Comparison of ENCODE assay signal across 21 cellular contexts in the genomic region with DNA sequence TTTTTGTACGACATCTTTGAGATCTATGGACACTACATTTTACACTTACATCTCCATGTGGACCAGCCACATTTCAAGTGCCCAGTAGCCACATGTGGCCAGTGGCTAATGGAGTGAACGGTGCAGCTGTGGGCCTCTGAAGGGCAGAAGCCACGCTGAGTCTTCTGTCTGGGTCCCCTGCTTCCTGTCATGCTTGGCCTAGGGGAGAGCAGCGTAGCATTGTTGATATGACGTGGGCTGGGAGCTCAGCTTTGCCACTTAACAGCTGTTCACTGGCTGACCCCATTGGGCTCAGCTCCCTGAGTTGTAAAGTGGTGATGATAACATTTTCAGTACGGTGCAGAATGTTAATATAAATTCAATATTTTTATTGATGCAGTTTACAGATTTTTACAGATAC. TPM values are rescaled to one million over a fixed set of nuclear protein-coding genes. Genes with fewer than 3 reads are reported as not detected.
DNase-seq lines count a peak whose midpoint lies in the region; ATAC-seq and TF ChIP-seq lines count a peak whose summit lies in the region.
"Had no signal": no experiment of that assay in that cellular context is flagged by ENCODE, and none has a peak within 500 bp of the region (broad histone marks: within the 10 kb centered on the region; RNA-seq: fewer than 3 reads in every experiment).

No MANE protein-coding gene starts in this region.

- H3K9me3 ChIP-seq in lower lobe of right lung, result no peaks in the 10 kb centered on the region
- no peaks in the 10 kb centered on the region for H3K9me3 ChIP-seq in sigmoid colon
- H3K9me3 ChIP-seq in upper lobe of right lung, result no peaks in the 10 kb centered on the region
- H3K9me3 ChIP-seq: A549 had no signal

- ATAC-seq in Right ventricle myocardium inferior (peak; percentile 23), lower lobe of right lung (peak in 1 of 2 donors; percentile 14), upper lobe of right lung (no peak)
- ATAC-seq: A549, GM23338 had no signal

- H3K36me3 ChIP-seq in lower lobe of right lung (peaks cover 5% of the 10 kb centered on the region), sigmoid colon (peaks cover 0 to 22% (median 4%) of the 10 kb centered on the region in 4 donors), upper lobe of right lung (no peaks in the 10 kb centered on the region)

- in situ Hi-C loops in GM13977 (cut with MboI; ENCODE audit: low pct_unique_long_range_greater_than_20kb, low sequenced_read_pairs, unreplicated experiment), result no loop called here

- peak; percentile 3 for DNase-seq in GM13977 (ENCODE audit: low spot score)
- DNase-seq in Right ventricle myocardium inferior (ENCODE audit: missing footprints), result no peak
- peak; percentile 24 for DNase-seq in lower lobe of right lung
- DNase-seq in sigmoid colon, result peak; percentile 70
- DNase-seq in activated CD4-positive, CD25-positive, alpha-beta regulatory T cell (lab: John Stamatoyannopoulos, UW), result no peak
- no peak for DNase-seq in activated CD4-positive, alpha-beta T cell treated with anti-CD3 and anti-CD28 coated beads, Interleukin-2, amount 50 U/mL, for 4 hours
- DNase-seq in iPS-NIHi11 (ENCODE audit: low spot score), result no peak
- DNase-seq in upper lobe of right lung, result no peak
- DNase-seq: C1 segment of cervical spinal cord; GF-D8; NCI-H1417 treated with DMSO at 0.1 percent for 48 hours; NCI-H1930; NCI-H2171; NCI-H446; NCI-H69; NK-92 treated with Interleukin-12 subunit alpha and Interleukin-12 subunit beta, amount 100 ng/mL, for 24 hours; RPMI8226 had no signal

- peaks cover 11% of the 10 kb centered on the region for H3K4me1 ChIP-seq in lower lobe of right lung
- H3K4me1 ChIP-seq in sigmoid colon, result peaks cover 0 to 44% (median 23%) of the 10 kb centered on the region in 4 donors
- peaks cover 21% of the 10 kb centered on the region for H3K4me1 ChIP-seq in upper lobe of right lung
- H3K4me1 ChIP-seq: A549 had no signal

- intact Hi-C loops in Right ventricle myocardium inferior (cut with DNase I), result no loop called here
- intact Hi-C loops in lower lobe of right lung (cut with DNase I), result no loop called here
- intact Hi-C loops in sigmoid colon (cut with DNase I), result no loop called here
- intact Hi-C loops in upper lobe of right lung (cut with DNase I), result no loop called here

- no peak for TF ChIP-seq CTCF in GM13977 (IDR thresholded peaks at IDR 0.05; ENCODE audit: extremely low read depth, insufficient read depth, missing control alignments)
- no peak for TF ChIP-seq CTCF in lower lobe of right lung (IDR thresholded peaks at IDR 0.05)
- no peak for TF ChIP-seq CTCF in sigmoid colon (IDR thresholded peaks at IDR 0.05)
- no peak for TF ChIP-seq CTCF in upper lobe of right lung (IDR thresholded peaks at IDR 0.05)

- H3K4me3 ChIP-seq in lower lobe of right lung, result no peak overlapping the region
- H3K4me3 ChIP-seq in sigmoid colon, result no peak overlapping the region
- H3K4me3 ChIP-seq in upper lobe of right lung, result no peak overlapping the region
- H3K4me3 ChIP-seq: A549, GM23338 had no signal

- no peak for TF ChIP-seq POLR2A in sigmoid colon (IDR thresholded peaks at IDR 0.05)

- 75 to 81% methylated on average over 6 of the region's 6 CpGs for WGBS in sigmoid colon, 2 donors

- H3K27ac ChIP-seq in lower lobe of right lung, result no peak overlapping the region
- H3K27ac ChIP-seq in sigmoid colon, result peak overlapping the region in 3 of 4 donors; percentile 3 to 29 (median 27)
- H3K27ac ChIP-seq in upper lobe of right lung, result no peak overlapping the region
- H3K27ac ChIP-seq: A549 had no signal

- H3K27me3 ChIP-seq in lower lobe of right lung (ENCODE audit: low read depth) (peaks cover 20% of the 10 kb centered on the region), sigmoid colon (no peaks in the 10 kb centered on the region), upper lobe of right lung (peaks cover 14% of the 10 kb centered on the region)

- no peak for TF ChIP-seq EP300 in sigmoid colon (IDR thresholded peaks at IDR 0.05)

RNA-seq across cellular contexts. Expression of a gene that starts 4.4 kb away (rescaled TPM):
- total RNA-seq in Right ventricle myocardium inferior (35.3 TPM), lower lobe of right lung (64.0 TPM), sigmoid colon (100 to 1,000 TPM in 1 of 4 donors, 10 to 100 TPM in 3; 67.6 to 200 (median 88.6) TPM), upper lobe of right lung (56.5 TPM)
- polyA plus RNA-seq in sigmoid colon, result 10 to 100 TPM in 2 of 3 donors, 1 to 10 TPM in 1; 1.6 to 16.2 (median 13.8) TPM
- total RNA-seq: Daoy, OCI-LY7 had no signal

Comparison
In these comparisons a context has a peak if more than half of its experiments do, and no peak if none do; other contexts are left out.
1. DNase-seq: peak in GM13977 (single experiment), lower lobe of right lung (single experiment) and sigmoid colon (single experiment); none in Right ventricle myocardium inferior (single experiment), activated CD4-positive, CD25-positive, alpha-beta regulatory T cell (0 of 4), activated CD4-positive, alpha-beta T cell treated with anti-CD3 and anti-CD28 coated beads, Interleukin-2, amount 50 U/mL, for 4 hours (0 of 2), iPS-NIHi11 (single experiment) and upper lobe of right lung (single experiment).
2. H3K27ac ChIP-seq: peak in sigmoid colon (3 of 4); none in lower lobe of right lung (single experiment) and upper lobe of right lung (single experiment).